ENCODE assay signal across 31 cellular contexts in genomic region chr14:79735121-79735520, GRCh38.
"Had no signal": no experiment of that assay in that cellular context is flagged by ENCODE, and none has a peak within 500 bp of the region (broad histone marks: within the 10 kb centered on the region; RNA-seq: fewer than 3 reads in every experiment).

No MANE protein-coding gene starts in this region.

- H3K4me3 ChIP-seq: MG63 had no signal

- H3K9me3 ChIP-seq: MG63 had no signal

- H3K27me3 ChIP-seq: MG63 had no signal

- H3K36me3 ChIP-seq: MG63 had no signal

- DNase-seq: Karpas-422, Kasumi-1, MG63, MM.1S, MV-4-11, NCI-H1048, NCI-H1092, NCI-H1092 treated with DMSO at 0.1 percent for 48 hours, NCI-H1105, NCI-H1105 treated with DMSO at 0.1 percent for 48 hours, NCI-H1417, NCI-H1417 treated with DMSO at 0.1 percent for 48 hours, NCI-H1436, NCI-H1436 treated with DMSO at 0.1 percent for 48 hours, NCI-H146, NCI-H1694, NCI-H187, NCI-H187 treated with DMSO at 0.1 percent for 48 hours, NCI-H1930, NCI-H2029, NCI-H2029 treated with DMSO at 0.1 percent for 48 hours, NCI-H2081, NCI-H2081 treated with DMSO at 0.1 percent for 48 hours, NCI-H2107, NCI-H2171, NCI-H2227 treated with DMSO at 0.1 percent for 48 hours, NCI-H226, NCI-H345, NCI-H446 treated with DMSO at 0.1 percent for 48 hours, NCI-H510A, NCI-H510A treated with DMSO at 0.1 percent for 48 hours had no signal
